11 cellular contexts compared by ENCODE assay signal in the genomic region with DNA sequence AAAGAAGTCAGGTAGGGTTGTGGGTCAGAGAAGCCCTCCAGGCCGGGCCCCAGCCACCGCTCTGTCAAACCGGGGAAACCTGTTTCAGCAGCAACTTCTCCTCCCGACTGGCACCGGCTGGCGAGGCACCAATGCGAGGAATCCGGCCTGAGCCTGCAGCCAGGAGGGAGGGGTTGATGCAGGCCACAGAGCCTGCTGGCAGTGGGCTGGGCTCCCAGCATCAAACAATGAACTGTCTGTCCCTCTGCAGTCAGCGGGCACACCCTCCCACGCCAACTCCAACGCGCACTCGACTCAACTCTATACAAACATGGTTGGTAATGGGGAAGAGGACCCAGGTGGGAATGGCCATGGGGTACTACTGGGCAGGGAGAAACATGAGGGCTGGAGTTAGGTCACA. TPM values are rescaled to one million over a fixed set of nuclear protein-coding genes. Genes with fewer than 3 reads are reported as not detected.
DNase-seq lines count a peak whose midpoint lies in the region; ATAC-seq and TF ChIP-seq lines count a peak whose summit lies in the region.
"Had no signal": no experiment of that assay in that cellular context is flagged by ENCODE, and none has a peak within 500 bp of the region (broad histone marks: within the 10 kb centered on the region; RNA-seq: fewer than 3 reads in every experiment).

No MANE protein-coding gene starts in this region.

- H3K27ac Mint-ChIP-seq in activated T-helper 2 cell treated with anti-CD3 and anti-CD28 coated beads, Interferon-gamma antibody, Interleukin-2, Interleukin-4, amounts not matched to agents 10 μg/mL and 5 μg/mL and 100 μg/mL, durations not matched to agents 14 hours and 24 hours and 36 hours = no peak overlapping the region
- H3K27ac Mint-ChIP-seq: T-cell had no signal

- H3K27me3 ChIP-seq in right atrium auricular region (no peaks in the 10 kb centered on the region), mucosa of rectum (ENCODE audit: control insufficient read depth in 2 of 2, insufficient read depth in 2 of 2, low read length in 2 of 2) (no peaks in the 10 kb centered on the region), upper lobe of left lung (no peaks in the 10 kb centered on the region)
- H3K27me3 ChIP-seq: vagina had no signal

- intact Hi-C loops in Right ventricle myocardium superior (cut with DNase I) = no loop called here
- intact Hi-C loops in activated T-helper 2 cell treated with anti-CD3 and anti-CD28 coated beads, Interferon-gamma antibody, Interleukin-2, Interleukin-4, amounts not matched to agents 10 μg/mL and 5 μg/mL and 100 μg/mL, durations not matched to agents 14 hours and 24 hours and 36 hours (cut with micrococcal nuclease) = no loop called here

- no peak overlapping the region for H3K4me3 Mint-ChIP-seq in activated T-helper 2 cell treated with anti-CD3 and anti-CD28 coated beads, Interferon-gamma antibody, Interleukin-2, Interleukin-4, amounts not matched to agents 10 μg/mL and 5 μg/mL and 100 μg/mL, durations not matched to agents 14 hours and 24 hours and 36 hours (ENCODE audit: low read depth)
- H3K4me3 Mint-ChIP-seq in activated T-cell treated with anti-CD3 and anti-CD28 coated beads, Interleukin-2, amount 50 U/mL, for 4 hours = no peak overlapping the region
- H3K4me3 Mint-ChIP-seq: T-cell had no signal

- no peaks in the 10 kb centered on the region for H3K36me3 Mint-ChIP-seq in activated T-helper 2 cell treated with anti-CD3 and anti-CD28 coated beads, Interferon-gamma antibody, Interleukin-2, Interleukin-4, amounts not matched to agents 10 μg/mL and 5 μg/mL and 100 μg/mL, durations not matched to agents 14 hours and 24 hours and 36 hours (ENCODE audit: low read depth)
- no peaks in the 10 kb centered on the region for H3K36me3 Mint-ChIP-seq in activated T-cell treated with anti-CD3 and anti-CD28 coated beads, Interleukin-2, amount 50 U/mL, for 4 hours (ENCODE audit: insufficient read depth)
- H3K36me3 Mint-ChIP-seq: T-cell had no signal

- no peak for TF ChIP-seq EP300 in upper lobe of left lung (IDR thresholded peaks at IDR 0.05)

- peaks cover 0 to 14% of the 10 kb centered on the region in 2 donors for H3K4me1 ChIP-seq in right atrium auricular region
- H3K4me1 ChIP-seq in mucosa of rectum (ENCODE audit: control insufficient read depth in 2 of 2, insufficient read depth in 2 of 2, low read length in 2 of 2) = peaks cover 51 to 55% of the 10 kb centered on the region in 2 donors
- H3K4me1 ChIP-seq in upper lobe of left lung = peaks cover 10 to 41% (median 17%) of the 10 kb centered on the region in 4 donors

- no peak overlapping the region for H3K27ac ChIP-seq in right atrium auricular region
- H3K27ac ChIP-seq in epithelial cell of prostate = peak overlapping the region; percentile 86
- peak overlapping the region; percentile 95 to 97 for H3K27ac ChIP-seq in mucosa of rectum (ENCODE audit: low read depth in 2 of 2, low read length in 2 of 2)
- H3K27ac ChIP-seq in upper lobe of left lung = peak overlapping the region in 3 of 4 donors; percentile 18 to 44 (median 39)
- H3K27ac ChIP-seq: vagina had no signal

- no peaks in the 10 kb centered on the region for H3K9me3 Mint-ChIP-seq in activated T-helper 2 cell treated with anti-CD3 and anti-CD28 coated beads, Interferon-gamma antibody, Interleukin-2, Interleukin-4, amounts not matched to agents 10 μg/mL and 5 μg/mL and 100 μg/mL, durations not matched to agents 14 hours and 24 hours and 36 hours
- no peaks in the 10 kb centered on the region for H3K9me3 Mint-ChIP-seq in activated T-cell treated with anti-CD3 and anti-CD28 coated beads, Interleukin-2, amount 50 U/mL, for 4 hours
- H3K9me3 Mint-ChIP-seq: T-cell had no signal

- ATAC-seq in Right ventricle myocardium superior (ENCODE audit: poor library complexity) (peak; percentile 46), upper lobe of left lung (ENCODE audit: low FRiP score in 2 of 2) (peak; percentile 4 to 63)
- ATAC-seq in activated T-cell treated with anti-CD3 and anti-CD28 coated beads, Interleukin-2, amount 50 U/mL, for 4 hours = no peak
- ATAC-seq: T-cell had no signal

- no peak for TF ChIP-seq POLR2A in upper lobe of left lung (IDR thresholded peaks at IDR 0.05)

- peak overlapping the region; percentile 52 to 63 for H3K9ac ChIP-seq in mucosa of rectum (ENCODE audit: low read depth in 1 of 2, low read length in 2 of 2)

- H3K36me3 ChIP-seq in right atrium auricular region (peaks cover 32% of the 10 kb centered on the region), mucosa of rectum (ENCODE audit: control insufficient read depth in 2 of 2, insufficient read depth in 2 of 2, low read length in 2 of 2) (peaks cover 52 to 55% of the 10 kb centered on the region in 2 donors), upper lobe of left lung (peaks cover 3 to 71% (median 51%) of the 10 kb centered on the region in 4 donors)

- no peak overlapping the region for H3K4me3 ChIP-seq in right atrium auricular region
- no peak overlapping the region for H3K4me3 ChIP-seq in mucosa of rectum (ENCODE audit: low read length in 2 of 2)
- H3K4me3 ChIP-seq in upper lobe of left lung = no peak overlapping the region
- H3K4me3 ChIP-seq: vagina had no signal

- H3K9me3 ChIP-seq in right atrium auricular region (no peaks in the 10 kb centered on the region), mucosa of rectum (ENCODE audit: control insufficient read depth in 2 of 2, low read length in 2 of 2) (no peaks in the 10 kb centered on the region), upper lobe of left lung (no peaks in the 10 kb centered on the region)
- H3K9me3 ChIP-seq: vagina had no signal

- 29 to 43% methylated on average over 4 to 13 of the region's 13 CpGs for WGBS in upper lobe of left lung, 2 donors

- H3K4me1 Mint-ChIP-seq in activated T-helper 2 cell treated with anti-CD3 and anti-CD28 coated beads, Interferon-gamma antibody, Interleukin-2, Interleukin-4, amounts not matched to agents 10 μg/mL and 5 μg/mL and 100 μg/mL, durations not matched to agents 14 hours and 24 hours and 36 hours (ENCODE audit: low read depth) = no peaks in the 10 kb centered on the region
- H3K4me1 Mint-ChIP-seq in activated T-cell treated with anti-CD3 and anti-CD28 coated beads, Interleukin-2, amount 50 U/mL, for 4 hours (ENCODE audit: low read depth) = no peaks in the 10 kb centered on the region
- H3K4me1 Mint-ChIP-seq: T-cell had no signal

- DNase-seq in Right ventricle myocardium superior (no peak), right atrium auricular region (ENCODE audit: low spot score) (no peak), epithelial cell of prostate (ENCODE audit: low read depth, low spot score) (peak; percentile 82), upper lobe of left lung (peak; percentile 86 to 90), NCI-H2081 (lab: John Stamatoyannopoulos, UW) (no peak)
- no peak for DNase-seq in activated T-helper 2 cell treated with anti-CD3 and anti-CD28 coated beads, Interferon-gamma antibody, Interleukin-2, Interleukin-4, amounts not matched to agents 10 μg/mL and 5 μg/mL and 100 μg/mL, durations not matched to agents 14 hours and 24 hours and 36 hours (ENCODE audit: low spot score)
- no peak for DNase-seq in activated T-cell treated with anti-CD3 and anti-CD28 coated beads, Interleukin-2, amount 50 U/mL, for 4 hours
- DNase-seq: activated CD8-positive, alpha-beta memory T cell treated with anti-CD3 and anti-CD28 coated beads, Interleukin-2, amount 50 U/mL, for 4 hours; T-cell had no signal

- peaks cover 15% of the 10 kb centered on the region for H3K27me3 Mint-ChIP-seq in activated T-helper 2 cell treated with anti-CD3 and anti-CD28 coated beads, Interferon-gamma antibody, Interleukin-2, Interleukin-4, amounts not matched to agents 10 μg/mL and 5 μg/mL and 100 μg/mL, durations not matched to agents 14 hours and 24 hours and 36 hours (ENCODE audit: low read depth)
- H3K27me3 Mint-ChIP-seq in activated T-cell treated with anti-CD3 and anti-CD28 coated beads, Interleukin-2, amount 50 U/mL, for 4 hours (ENCODE audit: low read depth) = peaks cover 15% of the 10 kb centered on the region

- TF ChIP-seq CTCF in right atrium auricular region (IDR thresholded peaks at IDR 0.05) (no peak), upper lobe of left lung (IDR thresholded peaks at IDR 0.05) (no peak)

RNA-seq across cellular contexts. Expression of a gene that starts 12.1 kb away (rescaled TPM):
- 15.8 TPM for total RNA-seq in Right ventricle myocardium superior
- total RNA-seq in right atrium auricular region = 10 to 100 TPM; 22.1 to 25.3 TPM
- total RNA-seq in upper lobe of left lung = 100 to 1,000 TPM in 1 of 6 donors, 10 to 100 TPM in 5; 41.3 to 133 (median 81.6) TPM
- total RNA-seq in activated T-helper 2 cell treated with anti-CD3 and anti-CD28 coated beads, Interferon-gamma antibody, Interleukin-2, Interleukin-4, amounts not matched to agents 10 μg/mL and 5 μg/mL and 100 μg/mL, durations not matched to agents 14 hours and 24 hours and 36 hours = not detected in 2 replicates
- total RNA-seq in activated T-cell treated with anti-CD3 and anti-CD28 coated beads, Interleukin-2, amount 50 U/mL, for 4 hours = under 1 TPM; 0.05 to 0.24 (median 0.14) TPM

RNA-seq across cellular contexts. Expression of a gene that starts 57.6 kb away (rescaled TPM):
- total RNA-seq in Right ventricle myocardium superior = 99.4 TPM
- 10 to 100 TPM; 49.5 to 89.1 TPM for total RNA-seq in right atrium auricular region
- 100 to 1,000 TPM in 1 of 6 donors, 10 to 100 TPM in 5; 59.4 to 151 (median 87.5) TPM for total RNA-seq in upper lobe of left lung
- 74.1 and 76.8 TPM in 2 replicates for total RNA-seq in activated T-helper 2 cell treated with anti-CD3 and anti-CD28 coated beads, Interferon-gamma antibody, Interleukin-2, Interleukin-4, amounts not matched to agents 10 μg/mL and 5 μg/mL and 100 μg/mL, durations not matched to agents 14 hours and 24 hours and 36 hours
- total RNA-seq in activated T-cell treated with anti-CD3 and anti-CD28 coated beads, Interleukin-2, amount 50 U/mL, for 4 hours = 10 to 100 TPM; 40.3 to 59.8 (median 49.8) TPM

Comparison
In these comparisons a context has a peak if more than half of its experiments do, and no peak if none do; other contexts are left out.
1. ATAC-seq: peak in Right ventricle myocardium superior (single experiment) and upper lobe of left lung (2 of 2); none in activated T-cell treated with anti-CD3 and anti-CD28 coated beads, Interleukin-2, amount 50 U/mL, for 4 hours (0 of 2).
2. DNase-seq: peak in epithelial cell of prostate (single experiment) and upper lobe of left lung (2 of 2); none in Right ventricle myocardium superior (single experiment), right atrium auricular region (single experiment), NCI-H2081 (0 of 2), activated T-helper 2 cell treated with anti-CD3 and anti-CD28 coated beads, Interferon-gamma antibody, Interleukin-2, Interleukin-4, amounts not matched to agents 10 μg/mL and 5 μg/mL and 100 μg/mL, durations not matched to agents 14 hours and 24 hours and 36 hours (single experiment) and activated T-cell treated with anti-CD3 and anti-CD28 coated beads, Interleukin-2, amount 50 U/mL, for 4 hours (single experiment).
3. H3K27ac ChIP-seq: peak in epithelial cell of prostate (single experiment), mucosa of rectum (2 of 2) and upper lobe of left lung (3 of 4); none in right atrium auricular region (0 of 2).
4. RNA of a gene that starts 12.1 kb away (total RNA-seq): 41.3 to 133 TPM in upper lobe of left lung, 22.1 to 25.3 TPM in right atrium auricular region and 15.8 TPM in Right ventricle myocardium superior (single experiment); 0.05 to 0.24 TPM in activated T-cell treated with anti-CD3 and anti-CD28 coated beads, Interleukin-2, amount 50 U/mL, for 4 hours and not detected in activated T-helper 2 cell treated with anti-CD3 and anti-CD28 coated beads, Interferon-gamma antibody, Interleukin-2, Interleukin-4, amounts not matched to agents 10 μg/mL and 5 μg/mL and 100 μg/mL, durations not matched to agents 14 hours and 24 hours and 36 hours; every median in the first group is over 10 times any median in the second.